In the genomic region with DNA sequence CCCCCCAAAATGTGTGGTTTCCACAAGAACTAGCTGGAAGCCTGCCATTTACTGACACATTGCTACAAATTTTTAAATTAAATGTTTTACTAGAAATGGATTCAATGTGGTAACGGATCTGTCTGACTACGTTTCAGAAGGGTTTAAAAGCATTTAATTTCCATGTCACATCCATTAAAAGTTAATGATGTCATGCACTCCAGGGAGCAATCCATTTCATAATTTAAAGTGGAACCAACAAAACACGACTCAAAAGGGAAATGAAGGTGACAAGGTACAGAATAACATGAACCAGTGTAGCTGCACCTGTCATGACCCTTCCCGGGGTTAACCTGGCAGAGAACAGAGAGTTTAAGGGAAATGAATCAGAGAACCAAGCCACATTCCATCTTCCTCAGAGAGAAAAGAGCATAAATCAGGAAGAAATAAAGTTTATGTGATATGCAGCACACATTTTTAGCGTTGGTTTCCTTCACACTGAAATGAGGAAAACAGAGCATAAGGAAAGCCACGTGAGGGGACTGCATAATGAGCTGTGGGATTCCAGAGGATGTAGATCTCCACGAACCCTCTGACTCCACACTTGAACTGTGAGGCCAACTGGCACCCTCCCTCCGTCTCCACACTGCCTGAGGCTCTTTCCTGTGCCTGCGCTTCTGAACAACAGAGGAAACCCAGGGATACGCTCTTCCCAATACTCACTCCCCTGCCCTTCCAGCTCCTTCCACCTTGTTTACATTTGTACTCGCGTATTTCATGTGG, we compare ENCODE assay signal across 9 cellular contexts.
DNase-seq lines count a peak whose midpoint lies in the region; ATAC-seq and TF ChIP-seq lines count a peak whose summit lies in the region.
"Had no signal": no experiment of that assay in that cellular context is flagged by ENCODE, and none has a peak within 500 bp of the region (broad histone marks: within the 10 kb centered on the region; RNA-seq: fewer than 3 reads in every experiment).

No MANE protein-coding gene starts in this region.

- peaks cover 13% of the 10 kb centered on the region for H3K27me3 ChIP-seq in hepatocyte
- H3K27me3 ChIP-seq in skeletal muscle satellite cell (ENCODE audit: control insufficient read depth, insufficient read depth, low read length): no peaks in the 10 kb centered on the region

- DNase-seq in HT1080 (ENCODE audit: low read depth) (peak; percentile 5), SK-MEL-5 (ENCODE audit: low read depth, low spot score) (peak; percentile 46), hepatocyte (ENCODE audit: low spot score) (no peak), NCI-H526 treated with DMSO at 0.1 percent for 48 hours (lab: John Stamatoyannopoulos, UW) (no peak)
- no peak for DNase-seq in activated CD4-positive, alpha-beta T cell treated with anti-CD3 and anti-CD28 coated beads, Interleukin-2, amount 50 U/mL, for 48 hours
- DNase-seq in stimulated activated CD4-positive, alpha-beta T cell treated with anti-CD3 and anti-CD28 coated beads, Interleukin-4, amount 100 ng/mL, for 4 hours: no peak

- no peaks in the 10 kb centered on the region for H4K20me1 ChIP-seq in hepatocyte (ENCODE audit: insufficient read depth, poor library complexity, severe bottlenecking)

- H3K4me1 ChIP-seq in hepatocyte (ENCODE audit: insufficient read depth): no peaks in the 10 kb centered on the region
- H3K4me1 ChIP-seq in skeletal muscle satellite cell (ENCODE audit: control insufficient read depth, insufficient read depth, low read length): peaks cover 10% of the 10 kb centered on the region

- H3K4me3 ChIP-seq in hepatocyte (no peak overlapping the region), skeletal muscle satellite cell (ENCODE audit: low read length) (peak overlapping the region; percentile 48)
- H3K4me3 ChIP-seq: K562 had no signal

- H3K9me3 ChIP-seq in hepatocyte (ENCODE audit: low read depth): no peaks in the 10 kb centered on the region
- H3K9me3 ChIP-seq in skeletal muscle satellite cell (replicated peaks; ENCODE audit: low read length): no peaks in the 10 kb centered on the region

- peak overlapping the region; percentile 48 for H3K4me2 ChIP-seq in hepatocyte
- H3K4me2 ChIP-seq in skeletal muscle satellite cell (ENCODE audit: low read length): peak overlapping the region; percentile 72

- TF ChIP-seq CTCF in hepatocyte (IDR thresholded peaks at IDR 0.05; ENCODE audit: poor library complexity): no peak

- ATAC-seq in stimulated activated memory B cell treated with anti-CD40 and anti-IgM and Interleukin-4, amounts not matched to agents 10 μg/mL and 1 μg/mL and 100 μg/mL, for 72 hours: no peak
- ATAC-seq: K562 had no signal

- H3K27ac Mint-ChIP-seq in stimulated activated memory B cell treated with anti-CD40 and anti-IgM and Interleukin-4, amounts not matched to agents 10 μg/mL and 1 μg/mL and 100 μg/mL, for 72 hours: no peak overlapping the region

- no peak overlapping the region for H3K4me3 Mint-ChIP-seq in stimulated activated memory B cell treated with anti-CD40 and anti-IgM and Interleukin-4, amounts not matched to agents 10 μg/mL and 1 μg/mL and 100 μg/mL, for 72 hours

- H3K36me3 Mint-ChIP-seq in stimulated activated memory B cell treated with anti-CD40 and anti-IgM and Interleukin-4, amounts not matched to agents 10 μg/mL and 1 μg/mL and 100 μg/mL, for 72 hours: no peaks in the 10 kb centered on the region

- H3K27me3 Mint-ChIP-seq in stimulated activated memory B cell treated with anti-CD40 and anti-IgM and Interleukin-4, amounts not matched to agents 10 μg/mL and 1 μg/mL and 100 μg/mL, for 72 hours: peaks cover 25% of the 10 kb centered on the region

- H2AFZ ChIP-seq in hepatocyte: peak overlapping the region; percentile 10

- in situ Hi-C loops in SK-MEL-5 (cut with HindIII; ENCODE audit: low pct_unique_long_range_greater_than_20kb, low sequenced_read_pairs): no loop called here

- H3K9me2 ChIP-seq in hepatocyte (replicated peaks; ENCODE audit: insufficient read depth): no peaks in the 10 kb centered on the region

- H3K36me3 ChIP-seq in hepatocyte (replicated peaks; ENCODE audit: insufficient read depth, low read depth) (no peaks in the 10 kb centered on the region), skeletal muscle satellite cell (ENCODE audit: insufficient read depth, low read length) (no peaks in the 10 kb centered on the region)

- H3K9me3 Mint-ChIP-seq in stimulated activated memory B cell treated with anti-CD40 and anti-IgM and Interleukin-4, amounts not matched to agents 10 μg/mL and 1 μg/mL and 100 μg/mL, for 72 hours: peaks cover 3% of the 10 kb centered on the region

- H3K27ac ChIP-seq in hepatocyte: no peak overlapping the region

- WGBS in hepatocyte (ENCODE audit: low lambda C conversion rate, missing lambda C conversion rate): 34% methylated on average over 12 of the region's 12 CpGs

- peak overlapping the region; percentile 15 for H3K9ac ChIP-seq in skeletal muscle satellite cell (ENCODE audit: low read depth, low read length)

- no peaks in the 10 kb centered on the region for H3K79me2 ChIP-seq in hepatocyte

- no peaks in the 10 kb centered on the region for H3K4me1 Mint-ChIP-seq in stimulated activated memory B cell treated with anti-CD40 and anti-IgM and Interleukin-4, amounts not matched to agents 10 μg/mL and 1 μg/mL and 100 μg/mL, for 72 hours

Comparison
In these comparisons a context has a peak if more than half of its experiments do, and no peak if none do; other contexts are left out.
1. DNase-seq: peak in HT1080 (single experiment) and SK-MEL-5 (single experiment); none in hepatocyte (single experiment), activated CD4-positive, alpha-beta T cell treated with anti-CD3 and anti-CD28 coated beads, Interleukin-2, amount 50 U/mL, for 48 hours (0 of 2), NCI-H526 treated with DMSO at 0.1 percent for 48 hours (single experiment) and stimulated activated CD4-positive, alpha-beta T cell treated with anti-CD3 and anti-CD28 coated beads, Interleukin-4, amount 100 ng/mL, for 4 hours (0 of 2).